1 cellular context compared by ENCODE assay signal in genomic region chr11:79667377-79667776, GRCh38.
TF ChIP-seq lines count a peak whose summit lies in the region.

No MANE protein-coding gene starts in this region.

TF ChIP-seq in IMR-90, 13 proteins besides CTCF, POLR2A, EP300 and RAD21:
- TF ChIP-seq, protein P1, sequence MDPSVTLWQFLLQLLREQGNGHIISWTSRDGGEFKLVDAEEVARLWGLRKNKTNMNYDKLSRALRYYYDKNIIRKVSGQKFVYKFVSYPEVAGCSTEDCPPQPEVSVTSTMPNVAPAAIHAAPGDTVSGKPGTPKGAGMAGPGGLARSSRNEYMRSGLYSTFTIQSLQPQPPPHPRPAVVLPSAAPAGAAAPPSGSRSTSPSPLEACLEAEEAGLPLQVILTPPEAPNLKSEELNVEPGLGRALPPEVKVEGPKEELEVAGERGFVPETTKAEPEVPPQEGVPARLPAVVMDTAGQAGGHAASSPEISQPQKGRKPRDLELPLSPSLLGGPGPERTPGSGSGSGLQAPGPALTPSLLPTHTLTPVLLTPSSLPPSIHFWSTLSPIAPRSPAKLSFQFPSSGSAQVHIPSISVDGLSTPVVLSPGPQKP (IDR thresholded peaks at IDR 0.05; ENCODE audit: borderline replicate concordance, low read depth, low read length) = no peak
- TF ChIP-seq MAZ (IDR thresholded peaks at IDR 0.05; ENCODE audit: borderline replicate concordance, low read depth, low read length) (no peak), MXI1 (IDR thresholded peaks at IDR 0.05; ENCODE audit: borderline replicate concordance, low read depth, low read length) (no peak), CEBPB (IDR thresholded peaks at IDR 0.05; ENCODE audit: low read depth, low read length) (no peak), MAFK (IDR thresholded peaks at IDR 0.05; ENCODE audit: low read depth, low read length) (no peak), RFX5 (IDR thresholded peaks at IDR 0.05; ENCODE audit: low read depth, low read length) (no peak), RCOR1 (IDR thresholded peaks at IDR 0.05; ENCODE audit: insufficient replicate concordance, low read length) (no peak), SMC3 (IDR thresholded peaks at IDR 0.05; ENCODE audit: low read depth, low read length) (no peak), NFE2L2 (IDR thresholded peaks at IDR 0.05; ENCODE audit: low read depth, low read length) (no peak), CHD1 (IDR thresholded peaks at IDR 0.05; ENCODE audit: low read depth, low read length) (no peak), FOS (IDR thresholded peaks at IDR 0.05; ENCODE audit: low read depth, low read length) (no peak), BHLHE40 (IDR thresholded peaks at IDR 0.05; ENCODE audit: low read depth, low read length) (no peak)
- TF ChIP-seq, protein P2, sequence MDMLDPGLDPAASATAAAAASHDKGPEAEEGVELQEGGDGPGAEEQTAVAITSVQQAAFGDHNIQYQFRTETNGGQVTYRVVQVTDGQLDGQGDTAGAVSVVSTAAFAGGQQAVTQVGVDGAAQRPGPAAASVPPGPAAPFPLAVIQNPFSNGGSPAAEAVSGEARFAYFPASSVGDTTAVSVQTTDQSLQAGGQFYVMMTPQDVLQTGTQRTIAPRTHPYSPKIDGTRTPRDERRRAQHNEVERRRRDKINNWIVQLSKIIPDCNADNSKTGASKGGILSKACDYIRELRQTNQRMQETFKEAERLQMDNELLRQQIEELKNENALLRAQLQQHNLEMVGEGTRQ (IDR thresholded peaks at IDR 0.05; ENCODE audit: low read depth, low read length) = no peak
TF ChIP-seq in IMR-90: peak in this region for 0.
